In genomic region chr2:232970051-232970450, GRCh38 we compare ENCODE assay signal across 27 cellular contexts. TPM values are rescaled to one million over a fixed set of nuclear protein-coding genes. Genes with fewer than 3 reads are reported as not detected.
DNase-seq lines count a peak whose midpoint lies in the region; TF ChIP-seq lines count a peak whose summit lies in the region.
"Had no signal": no experiment of that assay in that cellular context is flagged by ENCODE, and none has a peak within 500 bp of the region (broad histone marks: within the 10 kb centered on the region; RNA-seq: fewer than 3 reads in every experiment).

No MANE protein-coding gene starts in this region.

- 92 to 100% methylated on average over 1 to 2 of the region's 2 CpGs for WGBS in endodermal cell (ENCODE audit: insufficient coverage in 1 of 2, insufficient read length in 1 of 2), 2 experiments
- 91% methylated on average over 2 of the region's 2 CpGs for WGBS in mesenchymal stem cell

- H3K4me1 ChIP-seq in endodermal cell (ENCODE audit: control insufficient read depth, insufficient read depth, low read length) (no peaks in the 10 kb centered on the region), HAP-1 (no peaks in the 10 kb centered on the region), mesenchymal stem cell (ENCODE audit: control insufficient read depth, insufficient read depth, low read depth, low read length) (peaks cover 4% of the 10 kb centered on the region)
- H3K4me1 ChIP-seq: BLaER1, SJCRH30 had no signal

- no peak overlapping the region for H3K14ac ChIP-seq in mesenchymal stem cell (ENCODE audit: low read length in 2 of 2)

- H3K4me3 ChIP-seq in endodermal cell (ENCODE audit: low read length): no peak overlapping the region
- H3K4me3 ChIP-seq in HAP-1: no peak overlapping the region
- no peak overlapping the region for H3K4me3 ChIP-seq in mesenchymal stem cell (ENCODE audit: insufficient read depth in 1 of 2, low read depth in 1 of 2, low read length in 2 of 2)
- H3K4me3 ChIP-seq: BLaER1, SJCRH30 had no signal

- no peak overlapping the region for H2AK5ac ChIP-seq in mesenchymal stem cell (ENCODE audit: low read length, severe bottlenecking)

- DNase-seq in EH (ENCODE audit: low read depth) (peak; percentile 11), M059J (ENCODE audit: low read depth) (peak; percentile 29), endodermal cell (peak; percentile 22), left kidney (ENCODE audit: low read depth, low spot score) (peak; percentile 38), NCI-H774 (lab: John Stamatoyannopoulos, UW) (no peak), HAP-1 (ENCODE audit: low spot score in 2 of 2) (no peak), mesenchymal stem cell (no peak), MCF 10A (ENCODE audit: unreplicated experiment) (no peak)
- DNase-seq: 8988T; CD4-positive, CD25-positive, alpha-beta regulatory T cell; DMS153; DND-41; GOT3; Karpas-422; MV-4-11; NCI-H1105; NCI-H1436 treated with DMSO at 0.1 percent for 48 hours; NCI-H1930; NCI-H2107; NCI-H446; NCI-H524 treated with DMSO at 0.1 percent for 48 hours; NCI-H82; NK-92 treated with Interleukin-12 subunit alpha and Interleukin-12 subunit beta, amount 100 ng/mL, for 24 hours; PC-3; SJCRH30 had no signal

- peaks cover 11% of the 10 kb centered on the region for H3K4me1 Mint-ChIP-seq in endodermal cell
- no peaks in the 10 kb centered on the region for H3K4me1 Mint-ChIP-seq in MCF 10A (ENCODE audit: insufficient read depth, unreplicated experiment)

- no peak overlapping the region for H2BK12ac ChIP-seq in mesenchymal stem cell (ENCODE audit: low read length in 2 of 2)

- BruUV-seq in MCF 10A (replicated peaks; lab: Mats Ljungman, UMichigan): no TSS peak

- H2BK120ac ChIP-seq in mesenchymal stem cell (ENCODE audit: low read depth, low read length): no peak overlapping the region

- H3K27me3 Mint-ChIP-seq in endodermal cell (ENCODE audit: insufficient read depth) (peaks cover 3% of the 10 kb centered on the region), MCF 10A (ENCODE audit: insufficient read depth, unreplicated experiment) (no peaks in the 10 kb centered on the region)

- H4K8ac ChIP-seq in mesenchymal stem cell (ENCODE audit: low read length): no peak overlapping the region

- H3K27me3 ChIP-seq in endodermal cell (ENCODE audit: control insufficient read depth, insufficient read depth, low read length, poor library complexity, severe bottlenecking) (no peaks in the 10 kb centered on the region), HAP-1 (ENCODE audit: low read depth) (no peaks in the 10 kb centered on the region), mesenchymal stem cell (ENCODE audit: control insufficient read depth in 1 of 2, insufficient read depth in 1 of 2, low read length in 2 of 2) (peaks cover 0 to 21% of the 10 kb centered on the region in 2 experiments)
- H3K27me3 ChIP-seq: BLaER1 had no signal

- H3K27ac ChIP-seq in endodermal cell (ENCODE audit: low read depth, low read length) (no peak overlapping the region), mesenchymal stem cell (ENCODE audit: low read length, poor library complexity, severe bottlenecking) (no peak overlapping the region)
- H3K27ac ChIP-seq: BLaER1, HL-60, SJCRH30 had no signal

- H3K36me3 ChIP-seq in endodermal cell (ENCODE audit: control insufficient read depth, insufficient read depth, low read length): no peaks in the 10 kb centered on the region
- no peaks in the 10 kb centered on the region for H3K36me3 ChIP-seq in HAP-1 (replicated peaks)
- H3K36me3 ChIP-seq in mesenchymal stem cell (ENCODE audit: control insufficient read depth in 1 of 2, insufficient read depth in 2 of 2, low read depth in 1 of 2, low read length in 2 of 2): no peaks in the 10 kb centered on the region
- H3K36me3 ChIP-seq: BLaER1, SJCRH30 had no signal

- H3K9me3 ChIP-seq in endodermal cell (ENCODE audit: control insufficient read depth, low read length) (no peaks in the 10 kb centered on the region), HAP-1 (no peaks in the 10 kb centered on the region), mesenchymal stem cell (ENCODE audit: control insufficient read depth, low read length) (no peaks in the 10 kb centered on the region)
- H3K9me3 ChIP-seq: SJCRH30 had no signal

- H3K23ac ChIP-seq in mesenchymal stem cell (ENCODE audit: low read length in 2 of 2): no peak overlapping the region

- peaks cover 13% of the 10 kb centered on the region for H3K9me3 Mint-ChIP-seq in endodermal cell
- H3K9me3 Mint-ChIP-seq in MCF 10A (ENCODE audit: unreplicated experiment): no peaks in the 10 kb centered on the region

- H3K27ac Mint-ChIP-seq in endodermal cell (no peak overlapping the region), MCF 10A (ENCODE audit: low read depth, unreplicated experiment) (no peak overlapping the region)
- H3K27ac Mint-ChIP-seq: CD4-positive, CD25-positive, alpha-beta regulatory T cell had no signal

- H2AFZ ChIP-seq in mesenchymal stem cell (ENCODE audit: low read depth, low read length): no peak overlapping the region

- H3K4me3 Mint-ChIP-seq in endodermal cell: no peak overlapping the region
- no peak overlapping the region for H3K4me3 Mint-ChIP-seq in MCF 10A (ENCODE audit: unreplicated experiment)
- H3K4me3 Mint-ChIP-seq: CD4-positive, CD25-positive, alpha-beta regulatory T cell had no signal

- in situ Hi-C loops in HAP-1 (cut with MboI; ENCODE audit: low sequenced_read_pairs): no loop called here

- no peak overlapping the region for H3K4ac ChIP-seq in mesenchymal stem cell (ENCODE audit: low read depth in 1 of 2, low read length in 2 of 2)

- no peak overlapping the region for H3K18ac ChIP-seq in mesenchymal stem cell (ENCODE audit: low read depth in 1 of 2, low read length in 2 of 2)

- H3K36me3 Mint-ChIP-seq in endodermal cell (ENCODE audit: low read depth) (no peaks in the 10 kb centered on the region), MCF 10A (ENCODE audit: insufficient read depth, unreplicated experiment) (no peaks in the 10 kb centered on the region)
- H3K36me3 Mint-ChIP-seq: CD4-positive, CD25-positive, alpha-beta regulatory T cell had no signal

- intact Hi-C loops in MCF 10A (cut with micrococcal nuclease): no loop called here

- TF ChIP-seq CTCF in endodermal cell (conservative IDR thresholded peaks at IDR 0.05) (no peak), MCF 10A (IDR thresholded peaks at IDR 0.05; ENCODE audit: unreplicated experiment) (no peak)

- no peaks in the 10 kb centered on the region for H3K79me1 ChIP-seq in mesenchymal stem cell (replicated peaks; ENCODE audit: low read length, poor library complexity, severe bottlenecking)

- H2BK15ac ChIP-seq in mesenchymal stem cell (ENCODE audit: low read depth, poor library complexity, severe bottlenecking): no peak overlapping the region

- H4K91ac ChIP-seq in mesenchymal stem cell (ENCODE audit: low read length): no peak overlapping the region

- H3K9ac ChIP-seq in endodermal cell (ENCODE audit: extremely low read depth, low read length, poor library complexity, severe bottlenecking): no peak overlapping the region
- no peak overlapping the region for H3K9ac ChIP-seq in mesenchymal stem cell (ENCODE audit: low read length)
- H3K9ac ChIP-seq: BLaER1 had no signal

- CTCF ChIA-PET in MCF 10A (lab: Yijun Ruan, JAX): no interaction called here

- POLR2A ChIA-PET in MCF 10A (lab: Yijun Ruan, JAX): no interaction called here

- no peak overlapping the region for H2BK5ac ChIP-seq in mesenchymal stem cell (ENCODE audit: low read depth, low read length, poor library complexity, severe bottlenecking)

- H3K4me2 ChIP-seq in mesenchymal stem cell (ENCODE audit: low read length, poor library complexity, severe bottlenecking): no peak overlapping the region
- H3K4me2 ChIP-seq: BLaER1 had no signal

RNA-seq across cellular contexts. Expression of gene NGEF, which starts 43.0 kb away (rescaled TPM):
- total RNA-seq in M059J (2014; rRNA removed; shearing (Covaris generic)): 3.5 and 7.8 TPM in 2 replicates
- total RNA-seq in endodermal cell (1 to 10 TPM; 1.8 to 2.9 TPM), MCF 10A (2022) (2.7 and 7.4 TPM in 2 replicates)
- 2.1 TPM for polyA plus RNA-seq in endodermal cell (2013, experiment 1 of 2)
- 3.7 TPM for polyA plus RNA-seq in endodermal cell (2013, experiment 2 of 2)
- 0.15 TPM for polyA plus RNA-seq in mesenchymal stem cell (2013, experiment 1 of 2)
- 0.15 TPM for polyA plus RNA-seq in mesenchymal stem cell (2013, experiment 2 of 2)
- total RNA-seq: CD4-positive, CD25-positive, alpha-beta regulatory T cell; SJCRH30 had no signal

Comparison
In these comparisons a context has a peak if more than half of its experiments do, and no peak if none do; other contexts are left out.
1. DNase-seq: peak in EH (single experiment), M059J (single experiment), endodermal cell (single experiment) and left kidney (single experiment); none in NCI-H774 (single experiment), HAP-1 (0 of 2), mesenchymal stem cell (single experiment) and MCF 10A (single experiment).